Comparison of ENCODE assay signal across 8 cellular contexts in genomic region chr7:111560773-111561658, GRCh38. TPM values are rescaled to one million over a fixed set of nuclear protein-coding genes. Genes with fewer than 3 reads are reported as not detected.
DNase-seq lines count a peak whose midpoint lies in the region; ATAC-seq lines count a peak whose summit lies in the region.

No MANE protein-coding gene starts in this region.

- peaks cover 32% of the 10 kb centered on the region for H3K4me1 ChIP-seq in CD4-positive, alpha-beta memory T cell (ENCODE audit: insufficient read depth, low read length)

- intact Hi-C loops in CD4-positive, alpha-beta memory T cell (cut with micrococcal nuclease) = loop anchor here (5.0 to 10.0 kb wide), 3 partner anchors 469 to 1374 kb away; partner anchors contain the start of genes DOCK4, LRRN3 and ZNF277

- peak overlapping the region; percentile 76 for H3K27ac ChIP-seq in CD4-positive, alpha-beta memory T cell (ENCODE audit: low read depth, low read length)

- peaks cover 17 to 21% of the 10 kb centered on the region in 2 donors for H3K36me3 Mint-ChIP-seq in CD4-positive, alpha-beta memory T cell
- peaks cover 37% of the 10 kb centered on the region for H3K36me3 Mint-ChIP-seq in activated naive CD8-positive, alpha-beta T cell treated with anti-CD3 and anti-CD28 coated beads for 36 hours
- peaks cover 19 to 26% of the 10 kb centered on the region in 2 donors for H3K36me3 Mint-ChIP-seq in stimulated activated naive B cell treated with anti-CD40 and anti-IgM and Interleukin-4, amounts not matched to agents 10 μg/mL and 1 μg/mL and 100 μg/mL, for 72 hours

- no peaks in the 10 kb centered on the region for H3K9me3 ChIP-seq in CD4-positive, alpha-beta memory T cell (ENCODE audit: control insufficient read depth in 1 of 2, low read length in 2 of 2)

- peak overlapping the region; percentile 73 to 74 for H3K4me3 ChIP-seq in CD4-positive, alpha-beta memory T cell (ENCODE audit: low read length in 2 of 2)

- peaks cover 30 to 52% (median 40%) of the 10 kb centered on the region in 4 donors for H3K4me1 Mint-ChIP-seq in CD4-positive, alpha-beta memory T cell
- H3K4me1 Mint-ChIP-seq in activated naive CD8-positive, alpha-beta T cell treated with anti-CD3 and anti-CD28 coated beads for 36 hours = peaks cover 39% of the 10 kb centered on the region
- peaks cover 25 to 61% of the 10 kb centered on the region in 2 donors for H3K4me1 Mint-ChIP-seq in stimulated activated naive B cell treated with anti-CD40 and anti-IgM and Interleukin-4, amounts not matched to agents 10 μg/mL and 1 μg/mL and 100 μg/mL, for 72 hours

- CTCF ChIA-PET in CD4-positive, alpha-beta memory T cell (lab: Charles Lee; ENCODE audit: partially characterized antibody) = no interaction called here

- POLR2A ChIA-PET in CD4-positive, alpha-beta memory T cell (lab: Charles Lee; ENCODE audit: partially characterized antibody) = interaction anchor here (1.4 to 2.2 kb wide), 2 partner anchors 478 to 645 kb away, joined by 4 to 10 read pairs; partner anchors contain the start of genes DOCK4 and ZNF277

- no peaks in the 10 kb centered on the region for H3K27me3 ChIP-seq in CD4-positive, alpha-beta memory T cell (ENCODE audit: insufficient read depth, low read length)

- peaks cover 0 to 4% of the 10 kb centered on the region in 2 donors for H3K27me3 Mint-ChIP-seq in CD4-positive, alpha-beta memory T cell
- H3K27me3 Mint-ChIP-seq in activated naive CD8-positive, alpha-beta T cell treated with anti-CD3 and anti-CD28 coated beads for 36 hours = no peaks in the 10 kb centered on the region
- H3K27me3 Mint-ChIP-seq in stimulated activated naive B cell treated with anti-CD40 and anti-IgM and Interleukin-4, amounts not matched to agents 10 μg/mL and 1 μg/mL and 100 μg/mL, for 72 hours = peaks cover 0 to 6% of the 10 kb centered on the region in 2 donors

- H3K9me3 Mint-ChIP-seq in CD4-positive, alpha-beta memory T cell = no peaks in the 10 kb centered on the region
- no peaks in the 10 kb centered on the region for H3K9me3 Mint-ChIP-seq in activated naive CD8-positive, alpha-beta T cell treated with anti-CD3 and anti-CD28 coated beads for 36 hours
- peaks cover 0 to 1% of the 10 kb centered on the region in 2 donors for H3K9me3 Mint-ChIP-seq in stimulated activated naive B cell treated with anti-CD40 and anti-IgM and Interleukin-4, amounts not matched to agents 10 μg/mL and 1 μg/mL and 100 μg/mL, for 72 hours

- H3K36me3 ChIP-seq in CD4-positive, alpha-beta memory T cell (ENCODE audit: insufficient read depth, low read length) = no peaks in the 10 kb centered on the region

- peak overlapping the region; percentile 85 to 94 (median 88) for H3K4me3 Mint-ChIP-seq in CD4-positive, alpha-beta memory T cell
- peak overlapping the region; percentile 93 for H3K4me3 Mint-ChIP-seq in activated naive CD8-positive, alpha-beta T cell treated with anti-CD3 and anti-CD28 coated beads for 36 hours
- H3K4me3 Mint-ChIP-seq in stimulated activated naive B cell treated with anti-CD40 and anti-IgM and Interleukin-4, amounts not matched to agents 10 μg/mL and 1 μg/mL and 100 μg/mL, for 72 hours = peak overlapping the region; percentile 90 to 95

- ATAC-seq in stimulated activated naive B cell treated with anti-CD40 and anti-IgM and Interleukin-4, amounts not matched to agents 10 μg/mL and 1 μg/mL and 100 μg/mL, for 72 hours (replicated peaks) = peak in 1 of 2 donors; percentile 14
- ATAC-seq in GM18907 (IDR thresholded peaks at IDR 0.05; ENCODE audit: unreplicated experiment) (no peak), HG02588 (IDR thresholded peaks at IDR 0.05; ENCODE audit: unreplicated experiment) (no peak)

- DNase-seq in CD4-positive, alpha-beta memory T cell = peak in 2 of 5 donors; percentile 2 to 8
- DNase-seq in HT1080 (ENCODE audit: low read depth) = peak; percentile 21
- no peak for DNase-seq in activated naive CD8-positive, alpha-beta T cell treated with anti-CD3 and anti-CD28 coated beads for 36 hours
- DNase-seq in iPS-NIHi11 (ENCODE audit: low spot score) = peak; percentile 13
- no peak for DNase-seq in stimulated activated naive B cell treated with anti-CD40 and anti-IgM and Interleukin-4, amounts not matched to agents 10 μg/mL and 1 μg/mL and 100 μg/mL, for 72 hours
- no peak for DNase-seq in NCI-H2171 treated with DMSO at 0.1 percent for 48 hours (lab: John Stamatoyannopoulos, UW)

- peak overlapping the region; percentile 85 to 95 (median 92) for H3K27ac Mint-ChIP-seq in CD4-positive, alpha-beta memory T cell
- peak overlapping the region; percentile 96 for H3K27ac Mint-ChIP-seq in activated naive CD8-positive, alpha-beta T cell treated with anti-CD3 and anti-CD28 coated beads for 36 hours
- peak overlapping the region; percentile 96 for H3K27ac Mint-ChIP-seq in stimulated activated naive B cell treated with anti-CD40 and anti-IgM and Interleukin-4, amounts not matched to agents 10 μg/mL and 1 μg/mL and 100 μg/mL, for 72 hours

RNA-seq across cellular contexts. Expression of gene IMMP2L, which starts 1.3 kb away (rescaled TPM):
- 10 to 100 TPM; 29.2 to 32.2 TPM for total RNA-seq in CD4-positive, alpha-beta memory T cell
- 10 to 100 TPM; 23.5 to 29.9 TPM for polyA plus RNA-seq in CD4-positive, alpha-beta memory T cell
- total RNA-seq in HT1080 (2014; rRNA removed; shearing (Covaris generic)) = 4.9 and 6.5 TPM in 2 replicates
- polyA plus RNA-seq in HT1080 (2015; cell fraction: cytosol; rRNA removed) = 10.8 and 13.3 TPM in 2 replicates
- 6.7 and 9.6 TPM in 2 replicates for polyA plus RNA-seq in HT1080 (2015; cell fraction: nucleus; rRNA removed)
- 10 to 100 TPM; 18.5 to 20.9 TPM for total RNA-seq in activated naive CD8-positive, alpha-beta T cell treated with anti-CD3 and anti-CD28 coated beads for 36 hours

Comparison
In these comparisons a context has a peak if more than half of its experiments do, and no peak if none do; other contexts are left out.
1. DNase-seq: peak in HT1080 (single experiment) and iPS-NIHi11 (single experiment); none in activated naive CD8-positive, alpha-beta T cell treated with anti-CD3 and anti-CD28 coated beads for 36 hours (single experiment), stimulated activated naive B cell treated with anti-CD40 and anti-IgM and Interleukin-4, amounts not matched to agents 10 μg/mL and 1 μg/mL and 100 μg/mL, for 72 hours (single experiment) and NCI-H2171 treated with DMSO at 0.1 percent for 48 hours (single experiment).
2. Peak in every context shown above with its lines, with median percentiles within 50 percentile points of each other: H3K27ac Mint-ChIP-seq and H3K4me3 Mint-ChIP-seq.